Comparison of ENCODE assay signal across 17 cellular contexts in genomic region chr6:37758647-37759046, GRCh38.
DNase-seq lines count a peak whose midpoint lies in the region; ATAC-seq and TF ChIP-seq lines count a peak whose summit lies in the region.
"Had no signal": no experiment of that assay in that cellular context is flagged by ENCODE, and none has a peak within 500 bp of the region (broad histone marks: within the 10 kb centered on the region; RNA-seq: fewer than 3 reads in every experiment).

No MANE protein-coding gene starts in this region.

- intact Hi-C loops in activated CD4-positive, alpha-beta memory T cell treated with anti-CD3 and anti-CD28 coated beads for 36 hours (cut with micrococcal nuclease): no loop called here

- H3K36me3 Mint-ChIP-seq in activated CD4-positive, alpha-beta memory T cell treated with anti-CD3 and anti-CD28 coated beads for 36 hours: no peaks in the 10 kb centered on the region
- no peaks in the 10 kb centered on the region for H3K36me3 Mint-ChIP-seq in activated CD4-positive, alpha-beta memory T cell treated with anti-CD3 and anti-CD28 coated beads, Interleukin-2, amount 10 ng/mL, durations not matched to agents 7 days and 5 days (ENCODE audit: low read depth)
- no peaks in the 10 kb centered on the region for H3K36me3 Mint-ChIP-seq in chondrocyte (ENCODE audit: low read depth)
- H3K36me3 Mint-ChIP-seq: CD8-positive, alpha-beta T cell had no signal

- no peak overlapping the region for H3K4me3 Mint-ChIP-seq in activated CD4-positive, alpha-beta memory T cell treated with anti-CD3 and anti-CD28 coated beads for 36 hours
- no peak overlapping the region for H3K4me3 Mint-ChIP-seq in activated CD4-positive, alpha-beta memory T cell treated with anti-CD3 and anti-CD28 coated beads, Interleukin-2, amount 10 ng/mL, durations not matched to agents 7 days and 5 days
- H3K4me3 Mint-ChIP-seq in chondrocyte (ENCODE audit: unreplicated experiment): no peak overlapping the region
- H3K4me3 Mint-ChIP-seq: CD8-positive, alpha-beta T cell had no signal

- no peaks in the 10 kb centered on the region for H3K9me3 Mint-ChIP-seq in activated CD4-positive, alpha-beta memory T cell treated with anti-CD3 and anti-CD28 coated beads for 36 hours
- no peaks in the 10 kb centered on the region for H3K9me3 Mint-ChIP-seq in activated CD4-positive, alpha-beta memory T cell treated with anti-CD3 and anti-CD28 coated beads, Interleukin-2, amount 10 ng/mL, durations not matched to agents 7 days and 5 days
- no peaks in the 10 kb centered on the region for H3K9me3 Mint-ChIP-seq in chondrocyte (ENCODE audit: low read depth)
- H3K9me3 Mint-ChIP-seq: CD8-positive, alpha-beta T cell had no signal

- no peak for ATAC-seq in foreskin keratinocyte
- ATAC-seq: A549; CD8-positive, alpha-beta T cell had no signal

- H3K27me3 ChIP-seq in foreskin keratinocyte: peaks cover 40% of the 10 kb centered on the region
- H3K27me3 ChIP-seq: BLaER1 treated with 17β-estradiol and CSF1 and Interleukin-3, amounts not matched to agents 10 nM and 100 nM had no signal

- CTCF ChIA-PET in activated CD4-positive, alpha-beta memory T cell treated with anti-CD3 and anti-CD28 coated beads for 36 hours (lab: Charles Lee): no interaction called here
- CTCF ChIA-PET in activated CD4-positive, alpha-beta memory T cell treated with anti-CD3 and anti-CD28 coated beads, Interleukin-2, amount 10 ng/mL, durations not matched to agents 7 days and 5 days (lab: Charles Lee): no interaction called here

- no peaks in the 10 kb centered on the region for H3K4me1 ChIP-seq in foreskin keratinocyte
- H3K4me1 ChIP-seq: A549; BLaER1 treated with 17β-estradiol and CSF1 and Interleukin-3, amounts not matched to agents 10 nM and 100 nM had no signal

- H3K27ac Mint-ChIP-seq in activated CD4-positive, alpha-beta memory T cell treated with anti-CD3 and anti-CD28 coated beads for 36 hours: peak overlapping the region; percentile 26
- no peak overlapping the region for H3K27ac Mint-ChIP-seq in activated CD4-positive, alpha-beta memory T cell treated with anti-CD3 and anti-CD28 coated beads, Interleukin-2, amount 10 ng/mL, durations not matched to agents 7 days and 5 days
- H3K27ac Mint-ChIP-seq in chondrocyte (ENCODE audit: unreplicated experiment): no peak overlapping the region
- H3K27ac Mint-ChIP-seq: CD8-positive, alpha-beta T cell had no signal

- H3K4me1 Mint-ChIP-seq in activated CD4-positive, alpha-beta memory T cell treated with anti-CD3 and anti-CD28 coated beads for 36 hours (ENCODE audit: low read depth): peaks cover 3% of the 10 kb centered on the region
- no peaks in the 10 kb centered on the region for H3K4me1 Mint-ChIP-seq in activated CD4-positive, alpha-beta memory T cell treated with anti-CD3 and anti-CD28 coated beads, Interleukin-2, amount 10 ng/mL, durations not matched to agents 7 days and 5 days
- H3K4me1 Mint-ChIP-seq in chondrocyte (ENCODE audit: low read depth): peaks cover 16% of the 10 kb centered on the region

- peaks cover 2% of the 10 kb centered on the region for H3K27me3 Mint-ChIP-seq in activated CD4-positive, alpha-beta memory T cell treated with anti-CD3 and anti-CD28 coated beads for 36 hours
- peaks cover 2% of the 10 kb centered on the region for H3K27me3 Mint-ChIP-seq in activated CD4-positive, alpha-beta memory T cell treated with anti-CD3 and anti-CD28 coated beads, Interleukin-2, amount 10 ng/mL, durations not matched to agents 7 days and 5 days
- H3K27me3 Mint-ChIP-seq in chondrocyte (ENCODE audit: low read depth): no peaks in the 10 kb centered on the region

- TF ChIP-seq CTCF in chondrocyte (IDR thresholded peaks at IDR 0.05) (no peak), GM20000 (IDR thresholded peaks at IDR 0.05; ENCODE audit: extremely low read depth, missing control alignments) (no peak), foreskin keratinocyte (conservative IDR thresholded peaks at IDR 0.05) (no peak)

- POLR2A ChIA-PET in activated CD4-positive, alpha-beta memory T cell treated with anti-CD3 and anti-CD28 coated beads for 36 hours (lab: Charles Lee): no interaction called here
- POLR2A ChIA-PET in activated CD4-positive, alpha-beta memory T cell treated with anti-CD3 and anti-CD28 coated beads, Interleukin-2, amount 10 ng/mL, durations not matched to agents 7 days and 5 days (lab: Charles Lee): no interaction called here

- no peak overlapping the region for H3K27ac ChIP-seq in foreskin keratinocyte
- H3K27ac ChIP-seq: 22Rv1; A549; BLaER1 treated with 17β-estradiol and CSF1 and Interleukin-3, amounts not matched to agents 10 nM and 100 nM had no signal

- no peak for DNase-seq in activated CD4-positive, alpha-beta memory T cell treated with anti-CD3 and anti-CD28 coated beads for 36 hours
- no peak for DNase-seq in activated CD4-positive, alpha-beta memory T cell treated with anti-CD3 and anti-CD28 coated beads, Interleukin-2, amount 10 ng/mL, durations not matched to agents 7 days and 5 days
- DNase-seq in ELF-1 (ENCODE audit: low read depth, low spot score): peak; percentile 77
- peak; percentile 24 for DNase-seq in chondrocyte (ENCODE audit: low spot score)
- no peak for DNase-seq in GM20000 (ENCODE audit: low spot score)
- no peak for DNase-seq in foreskin keratinocyte
- DNase-seq in T-helper 1 cell: no peak
- DNase-seq: CD8-positive, alpha-beta T cell; DMS 273 treated with DMSO at 0.1 percent for 48 hours; DMS53; DND-41; EL; GOT3; H7 had no signal

Comparison
In these comparisons a context has a peak if more than half of its experiments do, and no peak if none do; other contexts are left out.
1. DNase-seq: peak in ELF-1 (single experiment) and chondrocyte (single experiment); none in activated CD4-positive, alpha-beta memory T cell treated with anti-CD3 and anti-CD28 coated beads for 36 hours (single experiment), activated CD4-positive, alpha-beta memory T cell treated with anti-CD3 and anti-CD28 coated beads, Interleukin-2, amount 10 ng/mL, durations not matched to agents 7 days and 5 days (single experiment), GM20000 (single experiment), foreskin keratinocyte (0 of 2) and T-helper 1 cell (0 of 5).